14 cellular contexts compared by ENCODE assay signal in genomic region chr7:117616694-117617093, GRCh38.
A peak's percentile ranks its signal among the peaks of the same experiment; 100 is the strongest.
DNase-seq lines count a peak whose midpoint lies in the region; ATAC-seq, FAIRE-seq and TF ChIP-seq lines count a peak whose summit lies in the region.
"Had no signal": no experiment of that assay in that cellular context is flagged by ENCODE, and none has a peak within 500 bp of the region (broad histone marks: within the 10 kb centered on the region; RNA-seq: fewer than 3 reads in every experiment).

No MANE protein-coding gene starts in this region.

- DNase-seq in DMS53 (lab: John Stamatoyannopoulos, UW): peak; percentile 72
- peak; percentile 6 for DNase-seq in SW480 (ENCODE audit: low spot score)
- DNase-seq in mucosa of descending colon: no peak
- peak; percentile 31 for DNase-seq in small intestine
- no peak for DNase-seq in NCI-H524 (lab: John Stamatoyannopoulos, UW)
- no peak for DNase-seq in UCSD-AML1 (lab: John Stamatoyannopoulos, UW; ENCODE audit: unreplicated experiment)
- no peak for DNase-seq in stimulated activated CD4-positive, alpha-beta T cell treated with anti-CD3 and anti-CD28 coated beads, Interleukin-2, amount 100 ng/mL, for 24 hours
- DNase-seq: CD8-positive, alpha-beta T cell; COR-L47; HCEC 1CT; HFFc6 had no signal

- H3K9me3 ChIP-seq in mucosa of descending colon: no peaks in the 10 kb centered on the region
- no peaks in the 10 kb centered on the region for H3K9me3 ChIP-seq in small intestine (ENCODE audit: control insufficient read depth, low read depth)

- no peak for FAIRE-seq in small intestine (lab: Jason Lieb, UNC)
- FAIRE-seq: GM19239 had no signal

- H3K4me1 ChIP-seq in mucosa of descending colon (ENCODE audit: low read depth) (peaks cover 17% of the 10 kb centered on the region), small intestine (ENCODE audit: control insufficient read depth in 2 of 2, insufficient read depth in 1 of 2, low read depth in 1 of 2, low read length in 1 of 2) (peaks cover 0 to 5% of the 10 kb centered on the region in 2 donors)

- intact Hi-C loops in mucosa of descending colon (cut with DNase I, micrococcal nuclease): no loop called here

- TF ChIP-seq CTCF in mucosa of descending colon (IDR thresholded peaks at IDR 0.05): no peak

- H3K27ac ChIP-seq in small intestine (ENCODE audit: low read depth in 1 of 2, low read length in 1 of 2): no peak overlapping the region
- H3K27ac ChIP-seq: KMS-11 had no signal

- peak; percentile 91 for ATAC-seq in mucosa of descending colon
- no peak for ATAC-seq in HG03097 (IDR thresholded peaks at IDR 0.05; ENCODE audit: low FRiP score, unreplicated experiment)
- ATAC-seq: CD8-positive, alpha-beta T cell had no signal

- H3K27me3 ChIP-seq in small intestine (ENCODE audit: control insufficient read depth in 2 of 2, insufficient read depth in 2 of 2, low read length in 2 of 2): no peaks in the 10 kb centered on the region

- WGBS in small intestine, 3 donors: 5 to 19% (median 13%) methylated on average over 1 of the region's 1 CpG

- H3K36me3 ChIP-seq in mucosa of descending colon (ENCODE audit: low read depth) (no peaks in the 10 kb centered on the region), small intestine (ENCODE audit: control insufficient read depth in 2 of 2, insufficient read depth in 2 of 2, low read length in 2 of 2) (no peaks in the 10 kb centered on the region)

- H3K4me3 ChIP-seq in mucosa of descending colon (no peak overlapping the region), small intestine (ENCODE audit: low read depth in 1 of 2, low read length in 2 of 2) (no peak overlapping the region)

Comparison
In these comparisons a context has a peak if more than half of its experiments do, and no peak if none do; other contexts are left out.
1. DNase-seq: peak in DMS53 (single experiment), SW480 (single experiment) and small intestine (single experiment); none in mucosa of descending colon (0 of 3), NCI-H524 (0 of 2), UCSD-AML1 (single experiment) and stimulated activated CD4-positive, alpha-beta T cell treated with anti-CD3 and anti-CD28 coated beads, Interleukin-2, amount 100 ng/mL, for 24 hours (0 of 2).